In genomic region chr5:138349842-138350635, GRCh38 we compare ENCODE assay signal across 13 cellular contexts. TPM values are rescaled to one million over a fixed set of nuclear protein-coding genes. Genes with fewer than 3 reads are reported as not detected.
DNase-seq lines count a peak whose midpoint lies in the region; ATAC-seq, FAIRE-seq and TF ChIP-seq lines count a peak whose summit lies in the region.
"Had no signal": no experiment of that assay in that cellular context is flagged by ENCODE, and none has a peak within 500 bp of the region (broad histone marks: within the 10 kb centered on the region; RNA-seq: fewer than 3 reads in every experiment).

No MANE protein-coding gene starts in this region.

- H3K4me3 ChIP-seq in cardiac muscle cell (no peak overlapping the region), K562 (no peak overlapping the region), SJCRH30 (no peak overlapping the region)
- H3K4me3 ChIP-seq: spleen had no signal

- H3K36me3 ChIP-seq in cardiac muscle cell (peaks cover 24% of the 10 kb centered on the region), K562 (ENCODE audit: control insufficient read depth, insufficient read depth, low read length) (peaks cover 45% of the 10 kb centered on the region), SJCRH30 (peaks cover 29% of the 10 kb centered on the region)

- POLR2A ChIA-PET in K562 (lab: Yijun Ruan, JAX) = interaction anchor here (0.6 to 10.3 kb wide), 4 partner anchors 10 to 22 kb away, joined by 3 to 416 read pairs (median 25); partner anchors contain the start of genes CDC25C and FAM53C

- 82% methylated on average over 1 of the region's 1 CpG for WGBS in K562 (ENCODE audit: insufficient coverage, low coverage, missing lambda C conversion rate)

- H3K27me3 ChIP-seq in cardiac muscle cell (no peaks in the 10 kb centered on the region), K562 (ENCODE audit: control insufficient read depth in 2 of 2, insufficient read depth in 2 of 2, low read length in 2 of 2) (no peaks in the 10 kb centered on the region), SJCRH30 (no peaks in the 10 kb centered on the region)
- H3K27me3 ChIP-seq: spleen had no signal

- H4K20me1 ChIP-seq in K562 (replicated peaks; ENCODE audit: control insufficient read depth, insufficient read depth, low read length) = peaks cover 15% of the 10 kb centered on the region

- peak in 1 of 2 donors; percentile 21 for DNase-seq in cardiac muscle cell (ENCODE audit: low read depth in 1 of 2, low spot score in 1 of 2)
- no peak for DNase-seq in cardiac septum (ENCODE audit: low spot score)
- DNase-seq in K562 (ENCODE audit: extremely low read depth in 1 of 4, low spot score in 3 of 4) = no peak
- peak; percentile 26 for DNase-seq in iris pigment epithelial cell (ENCODE audit: low read depth)
- no peak for DNase-seq in NCI-H69 (lab: John Stamatoyannopoulos, UW)
- DNase-seq in stimulated activated CD4-positive, alpha-beta T cell treated with anti-CD3 and anti-CD28 coated beads, Interleukin-4, amount 100 ng/mL, for 1 hour = no peak
- no peak for DNase-seq in SJCRH30
- DNase-seq in activated CD8-positive, alpha-beta memory T cell treated with anti-CD3 and anti-CD28 coated beads, Interleukin-2, amount 10 ng/mL, durations not matched to agents 7 days and 5 days = no peak
- DNase-seq: AML-193, islet precursor cell, PC-3, spleen had no signal

- peaks cover 30% of the 10 kb centered on the region for H3K4me1 Mint-ChIP-seq in activated CD8-positive, alpha-beta memory T cell treated with anti-CD3 and anti-CD28 coated beads, Interleukin-2, amount 10 ng/mL, durations not matched to agents 7 days and 5 days

- H3K9me1 ChIP-seq in K562 (ENCODE audit: control insufficient read depth, insufficient read depth, low read length) = no peaks in the 10 kb centered on the region

- H2AFZ ChIP-seq in K562 (ENCODE audit: low read depth, low read length) = no peak overlapping the region

- H3K4me2 ChIP-seq in K562 (ENCODE audit: insufficient read depth, low read length) = no peak overlapping the region

- FAIRE-seq in K562 (lab: Jason Lieb, UNC) = no peak

- CTCF ChIA-PET in K562 (lab: Yijun Ruan, JAX; ENCODE audit: low intra/inter-chr PET ratio) = interaction anchor here (0.9 kb wide), 1 partner anchor 135 kb away, joined by 4 read pairs; no protein-coding TSS in a partner anchor
- CTCF ChIA-PET in activated CD8-positive, alpha-beta memory T cell treated with anti-CD3 and anti-CD28 coated beads, Interleukin-2, amount 10 ng/mL, durations not matched to agents 7 days and 5 days (lab: Charles Lee) = interaction anchor here (0.8 to 10.5 kb wide), 2 partner anchors 13 to 62 kb away, joined by 3 to 382 read pairs; partner anchors contain the start of genes CDC25C and FAM53C

- H3K4me1 ChIP-seq in cardiac muscle cell (ENCODE audit: low read depth) (peaks cover 10% of the 10 kb centered on the region), K562 (replicated peaks in 1 of 2; ENCODE audit: control insufficient read depth in 2 of 2, insufficient read depth in 2 of 2, low read length in 2 of 2) (peaks cover 5 to 6% of the 10 kb centered on the region in 2 experiments; a peak in 3 of 5 replicates), SJCRH30 (peaks cover 9% of the 10 kb centered on the region; the same call in 1 of the 2 replicates)

- no peak for TF ChIP-seq EP300 in K562 (IDR thresholded peaks at IDR 0.05; ENCODE audit: low read length)

- H3K9me3 ChIP-seq in cardiac muscle cell (ENCODE audit: low read depth) = no peaks in the 10 kb centered on the region
- H3K9me3 ChIP-seq in K562 (replicated peaks; ENCODE audit: control insufficient read depth, insufficient read depth, low read depth, low read length) = peaks cover 5% of the 10 kb centered on the region
- no peaks in the 10 kb centered on the region for H3K9me3 ChIP-seq in SJCRH30 (replicated peaks)

- H3K27ac ChIP-seq in cardiac muscle cell (peak overlapping the region; percentile 66), K562 (ENCODE audit: extremely low read depth, low read depth, low read length) (no peak overlapping the region), SJCRH30 (no peak overlapping the region)

- TF ChIP-seq RAD21 in K562 (CRISPR knock-in tag; conservative IDR thresholded peaks at IDR 0.05 in 1 of 2, IDR thresholded peaks at IDR 0.05 in 1 of 2) = no peak

- peaks cover 25% of the 10 kb centered on the region for H3K79me2 ChIP-seq in K562 (ENCODE audit: control insufficient read depth, insufficient read depth, low read length)

- ATAC-seq in K562 = no peak
- ATAC-seq in activated CD8-positive, alpha-beta memory T cell treated with anti-CD3 and anti-CD28 coated beads, Interleukin-2, amount 10 ng/mL, durations not matched to agents 7 days and 5 days = no peak
- ATAC-seq: esophagus mucosa, PC-3 had no signal

- H3K9ac ChIP-seq in K562 (ENCODE audit: insufficient read depth in 1 of 2, low read depth in 2 of 2, low read length in 2 of 2) = no peak overlapping the region

- peaks cover 5% of the 10 kb centered on the region for H3K9me3 Mint-ChIP-seq in activated CD8-positive, alpha-beta memory T cell treated with anti-CD3 and anti-CD28 coated beads, Interleukin-2, amount 10 ng/mL, durations not matched to agents 7 days and 5 days (ENCODE audit: low read depth)

- BruUV-seq in K562 (replicated peaks; lab: Mats Ljungman, UMichigan) = no TSS peak

- intact Hi-C loops in cardiac septum (cut with DNase I) (no loop called here), K562 (cut with micrococcal nuclease) (loop anchor here (5.0 kb wide), 1 partner anchor 168 kb away; no protein-coding TSS in a partner anchor)

- no peak overlapping the region for H3K27ac Mint-ChIP-seq in activated CD8-positive, alpha-beta memory T cell treated with anti-CD3 and anti-CD28 coated beads, Interleukin-2, amount 10 ng/mL, durations not matched to agents 7 days and 5 days

- TF ChIP-seq CTCF in cardiac muscle cell (IDR thresholded peaks at IDR 0.05; ENCODE audit: low read depth, low read length) (no peak), K562 (IDR thresholded peaks at IDR 0.05 in 2 of 3, conservative IDR thresholded peaks at IDR 0.05 in 1 of 3; ENCODE audit: insufficient read depth in 2 of 3, low read depth in 1 of 3, low read length in 3 of 3) (no peak)

- peaks cover 37% of the 10 kb centered on the region for H3K36me3 Mint-ChIP-seq in activated CD8-positive, alpha-beta memory T cell treated with anti-CD3 and anti-CD28 coated beads, Interleukin-2, amount 10 ng/mL, durations not matched to agents 7 days and 5 days

- in situ Hi-C loops in K562 (cut with MboI) = no loop called here

- H3K4me3 Mint-ChIP-seq in activated CD8-positive, alpha-beta memory T cell treated with anti-CD3 and anti-CD28 coated beads, Interleukin-2, amount 10 ng/mL, durations not matched to agents 7 days and 5 days = no peak overlapping the region

- H3K27me3 Mint-ChIP-seq in activated CD8-positive, alpha-beta memory T cell treated with anti-CD3 and anti-CD28 coated beads, Interleukin-2, amount 10 ng/mL, durations not matched to agents 7 days and 5 days = no peaks in the 10 kb centered on the region

- no peak for TF ChIP-seq POLR2A in K562 (conservative IDR thresholded peaks at IDR 0.05)

RNA-seq across cellular contexts. Expression of gene KDM3B, which starts 2.4 kb away (rescaled TPM):
- total RNA-seq in cardiac muscle cell = 69.4 and 99.2 TPM in 2 replicates
- 36.5 and 58.4 TPM in 2 replicates for polyA plus RNA-seq in cardiac muscle cell
- 48.5 TPM for total RNA-seq in cardiac septum
- total RNA-seq in K562 (2011; cell fraction: chromatin; rRNA removed; ENCODE audit: low replicate concordance) = 130 and 189 TPM in 2 replicates
- total RNA-seq in K562 (2011; cell fraction: nucleolus; rRNA removed) = 54.5 and 69.0 TPM in 2 replicates
- 74.8 and 83.1 TPM in 2 replicates for total RNA-seq in K562 (2011; cell fraction: nucleoplasm; rRNA removed)
- 34.5 and 38.0 TPM in 2 replicates for total RNA-seq in K562 (2014; rRNA removed)
- 51.6 and 65.4 TPM in 2 replicates for total RNA-seq in K562 (2014; rRNA removed; fragmentation: Illumina TruSeq; extraction: Trizol)
- 48.8 and 51.2 TPM in 2 replicates for total RNA-seq in K562 (2015; rRNA removed; fragmentation: Illumina TruSeq; extraction: Trizol)
- 54.8 and 62.7 TPM in 2 replicates for total RNA-seq in K562 (2021)
- 41.9 and 49.6 TPM in 2 replicates for polyA plus RNA-seq in K562 (2011; rRNA removed)
- polyA plus RNA-seq in K562 (2011; cell fraction: cytosol; rRNA removed) = 18.9 and 27.7 TPM in 2 replicates
- 44.4 and 52.8 TPM in 2 replicates for polyA plus RNA-seq in K562 (2011; cell fraction: nucleus; rRNA removed)
- 40.9 and 44.5 TPM in 2 replicates for polyA plus RNA-seq in K562 (2012)
- 61.8 and 62.8 TPM in 2 replicates for polyA plus RNA-seq in K562 (2014; fragmentation: Illumina TruSeq; extraction: Trizol)
- polyA plus RNA-seq in K562 (2014; fragmentation: Nextera tagmentation; extraction: Ambion mirVana) = 10 to 100 TPM; 13.8 to 15.0 TPM
- 38.3 and 40.4 TPM in 2 replicates for polyA plus RNA-seq in K562 (2014; rRNA removed)
- 95.2 and 126 TPM in 2 replicates for polyA minus RNA-seq in K562 (2011; rRNA and poly(A)+ RNA removed)
- 49.3 and 51.5 TPM in 2 replicates for polyA minus RNA-seq in K562 (2011; cell fraction: cytosol; rRNA and poly(A)+ RNA removed)
- 22.1 and 37.5 TPM in 2 replicates for polyA minus RNA-seq in K562 (2011; cell fraction: nucleus; rRNA and poly(A)+ RNA removed)
- 73.0 and 75.2 TPM in 2 replicates for total RNA-seq in SJCRH30 (2014; rRNA removed; shearing (Covaris generic))
- 10 to 100 TPM; 57.4 to 60.5 TPM for total RNA-seq in activated CD8-positive, alpha-beta memory T cell treated with anti-CD3 and anti-CD28 coated beads, Interleukin-2, amount 10 ng/mL, durations not matched to agents 7 days and 5 days

RNA-seq across cellular contexts. Expression of gene FAM53C, which starts 12.0 kb away (rescaled TPM):
- total RNA-seq in cardiac muscle cell = 31.1 and 45.4 TPM in 2 replicates
- polyA plus RNA-seq in cardiac muscle cell = 43.6 and 52.8 TPM in 2 replicates
- total RNA-seq in cardiac septum = 23.8 TPM
- total RNA-seq in K562 (2011; cell fraction: chromatin; rRNA removed; ENCODE audit: low replicate concordance) = 66.4 and 73.2 TPM in 2 replicates
- 47.4 and 56.7 TPM in 2 replicates for total RNA-seq in K562 (2011; cell fraction: nucleolus; rRNA removed)
- total RNA-seq in K562 (2011; cell fraction: nucleoplasm; rRNA removed) = 59.0 and 85.2 TPM in 2 replicates
- total RNA-seq in K562 (2014; rRNA removed) = 27.8 and 32.3 TPM in 2 replicates
- 21.6 and 22.0 TPM in 2 replicates for total RNA-seq in K562 (2014; rRNA removed; fragmentation: Illumina TruSeq; extraction: Trizol)
- 24.2 and 24.4 TPM in 2 replicates for total RNA-seq in K562 (2015; rRNA removed; fragmentation: Illumina TruSeq; extraction: Trizol)
- 34.6 and 38.5 TPM in 2 replicates for total RNA-seq in K562 (2021)
- polyA plus RNA-seq in K562 (2011; rRNA removed) = 29.8 and 35.4 TPM in 2 replicates
- 30.8 and 34.3 TPM in 2 replicates for polyA plus RNA-seq in K562 (2011; cell fraction: cytosol; rRNA removed)
- 50.4 and 51.1 TPM in 2 replicates for polyA plus RNA-seq in K562 (2011; cell fraction: nucleus; rRNA removed)
- polyA plus RNA-seq in K562 (2012) = 27.2 and 33.5 TPM in 2 replicates
- 30.0 and 37.3 TPM in 2 replicates for polyA plus RNA-seq in K562 (2014; fragmentation: Illumina TruSeq; extraction: Trizol)
- 10 to 100 TPM in 1 of 2 experiments, 1 to 10 TPM in 1; 9.7 to 11.1 TPM for polyA plus RNA-seq in K562 (2014; fragmentation: Nextera tagmentation; extraction: Ambion mirVana)
- 24.1 and 25.2 TPM in 2 replicates for polyA plus RNA-seq in K562 (2014; rRNA removed)
- polyA minus RNA-seq in K562 (2011; rRNA and poly(A)+ RNA removed) = 34.5 and 38.7 TPM in 2 replicates
- polyA minus RNA-seq in K562 (2011; cell fraction: cytosol; rRNA and poly(A)+ RNA removed) = 23.4 and 24.0 TPM in 2 replicates
- 16.0 and 25.7 TPM in 2 replicates for polyA minus RNA-seq in K562 (2011; cell fraction: nucleus; rRNA and poly(A)+ RNA removed)
- total RNA-seq in SJCRH30 (2014; rRNA removed; shearing (Covaris generic)) = 40.3 and 40.5 TPM in 2 replicates
- 10 to 100 TPM; 30.5 to 33.5 TPM for total RNA-seq in activated CD8-positive, alpha-beta memory T cell treated with anti-CD3 and anti-CD28 coated beads, Interleukin-2, amount 10 ng/mL, durations not matched to agents 7 days and 5 days

RNA-seq across cellular contexts. Expression of gene CDC25C, which starts 18.4 kb away (rescaled TPM):
- total RNA-seq in cardiac muscle cell (2.7 and 16.2 TPM in 2 replicates), cardiac septum (0.19 TPM), K562 (2014; rRNA removed) (19.1 and 19.5 TPM in 2 replicates), K562 (2014; rRNA removed; fragmentation: Illumina TruSeq; extraction: Trizol) (32.3 and 41.4 TPM in 2 replicates), K562 (2015; rRNA removed; fragmentation: Illumina TruSeq; extraction: Trizol) (22.5 and 23.1 TPM in 2 replicates), K562 (2021) (18.2 and 19.6 TPM in 2 replicates)
- polyA plus RNA-seq in cardiac muscle cell (5.0 and 18.8 TPM in 2 replicates), K562 (2011; rRNA removed) (62.1 and 63.7 TPM in 2 replicates), K562 (2014; fragmentation: Illumina TruSeq; extraction: Trizol) (30.1 and 31.9 TPM in 2 replicates), K562 (2014; fragmentation: Nextera tagmentation; extraction: Ambion mirVana) (10 to 100 TPM; 32.2 to 50.4 TPM), K562 (2014; rRNA removed) (25.7 and 29.3 TPM in 2 replicates)
- total RNA-seq in K562 (2011; cell fraction: chromatin; rRNA removed; ENCODE audit: low replicate concordance) = 53.6 and 67.9 TPM in 2 replicates
- 36.5 and 42.0 TPM in 2 replicates for total RNA-seq in K562 (2011; cell fraction: nucleolus; rRNA removed)
- 44.7 and 47.3 TPM in 2 replicates for total RNA-seq in K562 (2011; cell fraction: nucleoplasm; rRNA removed)
- polyA plus RNA-seq in K562 (2011; cell fraction: cytosol; rRNA removed) = 20.8 and 34.2 TPM in 2 replicates
- 28.3 and 39.5 TPM in 2 replicates for polyA plus RNA-seq in K562 (2011; cell fraction: nucleus; rRNA removed)
- polyA plus RNA-seq in K562 (2012) = 16.0 and 26.9 TPM in 2 replicates
- polyA minus RNA-seq in K562 (2011; rRNA and poly(A)+ RNA removed) = 36.9 and 39.8 TPM in 2 replicates
- 11.8 and 15.7 TPM in 2 replicates for polyA minus RNA-seq in K562 (2011; cell fraction: cytosol; rRNA and poly(A)+ RNA removed)
- polyA minus RNA-seq in K562 (2011; cell fraction: nucleus; rRNA and poly(A)+ RNA removed) = 16.7 and 32.9 TPM in 2 replicates
- 29.5 and 36.3 TPM in 2 replicates for total RNA-seq in SJCRH30 (2014; rRNA removed; shearing (Covaris generic))
- 10 to 100 TPM; 14.9 to 21.3 TPM for total RNA-seq in activated CD8-positive, alpha-beta memory T cell treated with anti-CD3 and anti-CD28 coated beads, Interleukin-2, amount 10 ng/mL, durations not matched to agents 7 days and 5 days
